ENCODE assay signal across 1 cellular context in genomic region chr1:227234998-227235405, GRCh38.
TF ChIP-seq lines count a peak whose summit lies in the region.

No MANE protein-coding gene starts in this region.

TF ChIP-seq in K562, 482 proteins besides CTCF, POLR2A, EP300 and RAD21 (continued from another document and continues in another):
- TF ChIP-seq, protein P1, sequence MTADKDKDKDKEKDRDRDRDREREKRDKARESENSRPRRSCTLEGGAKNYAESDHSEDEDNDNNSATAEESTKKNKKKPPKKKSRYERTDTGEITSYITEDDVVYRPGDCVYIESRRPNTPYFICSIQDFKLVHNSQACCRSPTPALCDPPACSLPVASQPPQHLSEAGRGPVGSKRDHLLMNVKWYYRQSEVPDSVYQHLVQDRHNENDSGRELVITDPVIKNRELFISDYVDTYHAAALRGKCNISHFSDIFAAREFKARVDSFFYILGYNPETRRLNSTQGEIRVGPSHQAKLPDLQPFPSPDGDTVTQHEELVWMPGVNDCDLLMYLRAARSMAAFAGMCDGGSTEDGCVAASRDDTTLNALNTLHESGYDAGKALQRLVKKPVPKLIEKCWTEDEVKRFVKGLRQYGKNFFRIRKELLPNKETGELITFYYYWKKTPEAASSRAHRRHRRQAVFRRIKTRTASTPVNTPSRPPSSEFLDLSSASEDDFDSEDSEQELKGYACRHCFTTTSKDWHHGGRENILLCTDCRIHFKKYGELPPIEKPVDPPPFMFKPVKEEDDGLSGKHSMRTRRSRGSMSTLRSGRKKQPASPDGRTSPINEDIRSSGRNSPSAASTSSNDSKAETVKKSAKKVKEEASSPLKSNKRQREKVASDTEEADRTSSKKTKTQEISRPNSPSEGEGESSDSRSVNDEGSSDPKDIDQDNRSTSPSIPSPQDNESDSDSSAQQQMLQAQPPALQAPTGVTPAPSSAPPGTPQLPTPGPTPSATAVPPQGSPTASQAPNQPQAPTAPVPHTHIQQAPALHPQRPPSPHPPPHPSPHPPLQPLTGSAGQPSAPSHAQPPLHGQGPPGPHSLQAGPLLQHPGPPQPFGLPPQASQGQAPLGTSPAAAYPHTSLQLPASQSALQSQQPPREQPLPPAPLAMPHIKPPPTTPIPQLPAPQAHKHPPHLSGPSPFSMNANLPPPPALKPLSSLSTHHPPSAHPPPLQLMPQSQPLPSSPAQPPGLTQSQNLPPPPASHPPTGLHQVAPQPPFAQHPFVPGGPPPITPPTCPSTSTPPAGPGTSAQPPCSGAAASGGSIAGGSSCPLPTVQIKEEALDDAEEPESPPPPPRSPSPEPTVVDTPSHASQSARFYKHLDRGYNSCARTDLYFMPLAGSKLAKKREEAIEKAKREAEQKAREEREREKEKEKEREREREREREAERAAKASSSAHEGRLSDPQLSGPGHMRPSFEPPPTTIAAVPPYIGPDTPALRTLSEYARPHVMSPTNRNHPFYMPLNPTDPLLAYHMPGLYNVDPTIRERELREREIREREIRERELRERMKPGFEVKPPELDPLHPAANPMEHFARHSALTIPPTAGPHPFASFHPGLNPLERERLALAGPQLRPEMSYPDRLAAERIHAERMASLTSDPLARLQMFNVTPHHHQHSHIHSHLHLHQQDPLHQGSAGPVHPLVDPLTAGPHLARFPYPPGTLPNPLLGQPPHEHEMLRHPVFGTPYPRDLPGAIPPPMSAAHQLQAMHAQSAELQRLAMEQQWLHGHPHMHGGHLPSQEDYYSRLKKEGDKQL (CRISPR knock-in tag; IDR thresholded peaks at IDR 0.05; ENCODE audit: borderline replicate concordance) = no peak
- TF ChIP-seq WHSC1 (IDR thresholded peaks at IDR 0.05; ENCODE audit: low read length) = no peak
- TF ChIP-seq SMAD1 (IDR thresholded peaks at IDR 0.05; ENCODE audit: low read depth, low read length, partially characterized antibody) = no peak
- TF ChIP-seq IRF1 (CRISPR knock-in tag; IDR thresholded peaks at IDR 0.05; ENCODE audit: borderline replicate concordance) = no peak
- TF ChIP-seq ZNF551 (CRISPR knock-in tag; IDR thresholded peaks at IDR 0.05) = no peak
- TF ChIP-seq ZMIZ1 (IDR thresholded peaks at IDR 0.05; ENCODE audit: low read depth in 2 of 2, low read length in 2 of 2) = peak in 1 of 2 experiments; percentile 59; a peak in 1 of 4 replicates
- TF ChIP-seq POLR2AphosphoS2 (IDR thresholded peaks at IDR 0.05; ENCODE audit: low read length) = no peak
- no peak for TF ChIP-seq GATAD2B (IDR thresholded peaks at IDR 0.05; ENCODE audit: borderline replicate concordance)
- no peak for TF ChIP-seq ZNF444 (CRISPR knock-in tag; IDR thresholded peaks at IDR 0.05)
- no peak for TF ChIP-seq NFE2L1 (tag; IDR thresholded peaks at IDR 0.05; ENCODE audit: borderline replicate concordance, low read depth)
- TF ChIP-seq, protein P2, sequence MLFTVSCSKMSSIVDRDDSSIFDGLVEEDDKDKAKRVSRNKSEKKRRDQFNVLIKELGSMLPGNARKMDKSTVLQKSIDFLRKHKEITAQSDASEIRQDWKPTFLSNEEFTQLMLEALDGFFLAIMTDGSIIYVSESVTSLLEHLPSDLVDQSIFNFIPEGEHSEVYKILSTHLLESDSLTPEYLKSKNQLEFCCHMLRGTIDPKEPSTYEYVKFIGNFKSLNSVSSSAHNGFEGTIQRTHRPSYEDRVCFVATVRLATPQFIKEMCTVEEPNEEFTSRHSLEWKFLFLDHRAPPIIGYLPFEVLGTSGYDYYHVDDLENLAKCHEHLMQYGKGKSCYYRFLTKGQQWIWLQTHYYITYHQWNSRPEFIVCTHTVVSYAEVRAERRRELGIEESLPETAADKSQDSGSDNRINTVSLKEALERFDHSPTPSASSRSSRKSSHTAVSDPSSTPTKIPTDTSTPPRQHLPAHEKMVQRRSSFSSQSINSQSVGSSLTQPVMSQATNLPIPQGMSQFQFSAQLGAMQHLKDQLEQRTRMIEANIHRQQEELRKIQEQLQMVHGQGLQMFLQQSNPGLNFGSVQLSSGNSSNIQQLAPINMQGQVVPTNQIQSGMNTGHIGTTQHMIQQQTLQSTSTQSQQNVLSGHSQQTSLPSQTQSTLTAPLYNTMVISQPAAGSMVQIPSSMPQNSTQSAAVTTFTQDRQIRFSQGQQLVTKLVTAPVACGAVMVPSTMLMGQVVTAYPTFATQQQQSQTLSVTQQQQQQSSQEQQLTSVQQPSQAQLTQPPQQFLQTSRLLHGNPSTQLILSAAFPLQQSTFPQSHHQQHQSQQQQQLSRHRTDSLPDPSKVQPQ (CRISPR knock-in tag; IDR thresholded peaks at IDR 0.05; ENCODE audit: borderline replicate concordance) = no peak
- TF ChIP-seq MED1 (CRISPR knock-in tag; IDR thresholded peaks at IDR 0.05; ENCODE audit: borderline replicate concordance) = no peak
- TF ChIP-seq, protein P3, sequence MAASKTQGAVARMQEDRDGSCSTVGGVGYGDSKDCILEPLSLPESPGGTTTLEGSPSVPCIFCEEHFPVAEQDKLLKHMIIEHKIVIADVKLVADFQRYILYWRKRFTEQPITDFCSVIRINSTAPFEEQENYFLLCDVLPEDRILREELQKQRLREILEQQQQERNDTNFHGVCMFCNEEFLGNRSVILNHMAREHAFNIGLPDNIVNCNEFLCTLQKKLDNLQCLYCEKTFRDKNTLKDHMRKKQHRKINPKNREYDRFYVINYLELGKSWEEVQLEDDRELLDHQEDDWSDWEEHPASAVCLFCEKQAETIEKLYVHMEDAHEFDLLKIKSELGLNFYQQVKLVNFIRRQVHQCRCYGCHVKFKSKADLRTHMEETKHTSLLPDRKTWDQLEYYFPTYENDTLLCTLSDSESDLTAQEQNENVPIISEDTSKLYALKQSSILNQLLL (CRISPR knock-in tag; IDR thresholded peaks at IDR 0.05; ENCODE audit: borderline replicate concordance) = no peak
- TF ChIP-seq PHF8 (IDR thresholded peaks at IDR 0.05; ENCODE audit: borderline replicate concordance, low read length) = no peak
- TF ChIP-seq ZNF76 (CRISPR knock-in tag; IDR thresholded peaks at IDR 0.05; ENCODE audit: borderline replicate concordance) = no peak
- TF ChIP-seq ZBTB1 (CRISPR knock-in tag; IDR thresholded peaks at IDR 0.05; ENCODE audit: borderline replicate concordance, low read depth) = no peak
- TF ChIP-seq CBFA2T2 (conservative IDR thresholded peaks at IDR 0.05) = no peak
- peak; percentile 85 for TF ChIP-seq HDAC2 (IDR thresholded peaks at IDR 0.05)
- peak in 1 of 2 experiments; percentile 39; a peak in 1 of 4 replicates for TF ChIP-seq MAZ (CRISPR knock-in tag; conservative IDR thresholded peaks at IDR 0.05 in 1 of 2, IDR thresholded peaks at IDR 0.05 in 1 of 2)
- TF ChIP-seq, protein P4, sequence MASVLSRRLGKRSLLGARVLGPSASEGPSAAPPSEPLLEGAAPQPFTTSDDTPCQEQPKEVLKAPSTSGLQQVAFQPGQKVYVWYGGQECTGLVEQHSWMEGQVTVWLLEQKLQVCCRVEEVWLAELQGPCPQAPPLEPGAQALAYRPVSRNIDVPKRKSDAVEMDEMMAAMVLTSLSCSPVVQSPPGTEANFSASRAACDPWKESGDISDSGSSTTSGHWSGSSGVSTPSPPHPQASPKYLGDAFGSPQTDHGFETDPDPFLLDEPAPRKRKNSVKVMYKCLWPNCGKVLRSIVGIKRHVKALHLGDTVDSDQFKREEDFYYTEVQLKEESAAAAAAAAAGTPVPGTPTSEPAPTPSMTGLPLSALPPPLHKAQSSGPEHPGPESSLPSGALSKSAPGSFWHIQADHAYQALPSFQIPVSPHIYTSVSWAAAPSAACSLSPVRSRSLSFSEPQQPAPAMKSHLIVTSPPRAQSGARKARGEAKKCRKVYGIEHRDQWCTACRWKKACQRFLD (CRISPR knock-in tag; IDR thresholded peaks at IDR 0.05) = no peak
- no peak for TF ChIP-seq PML (IDR thresholded peaks at IDR 0.05; ENCODE audit: low read length)
- TF ChIP-seq, protein P5, sequence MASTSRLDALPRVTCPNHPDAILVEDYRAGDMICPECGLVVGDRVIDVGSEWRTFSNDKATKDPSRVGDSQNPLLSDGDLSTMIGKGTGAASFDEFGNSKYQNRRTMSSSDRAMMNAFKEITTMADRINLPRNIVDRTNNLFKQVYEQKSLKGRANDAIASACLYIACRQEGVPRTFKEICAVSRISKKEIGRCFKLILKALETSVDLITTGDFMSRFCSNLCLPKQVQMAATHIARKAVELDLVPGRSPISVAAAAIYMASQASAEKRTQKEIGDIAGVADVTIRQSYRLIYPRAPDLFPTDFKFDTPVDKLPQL (IDR thresholded peaks at IDR 0.05; ENCODE audit: extremely low read depth, insufficient read length) = no peak
- TF ChIP-seq ZFP36 (IDR thresholded peaks at IDR 0.05; ENCODE audit: low read depth, low read length, partially characterized antibody) = no peak
- TF ChIP-seq ZNF280B (CRISPR knock-in tag; IDR thresholded peaks at IDR 0.05) = no peak
- no peak for TF ChIP-seq DNMT1 (IDR thresholded peaks at IDR 0.05)
- TF ChIP-seq TCF7L2 (IDR thresholded peaks at IDR 0.05; ENCODE audit: low read depth, low read length) = no peak
- TF ChIP-seq ZFP30 (CRISPR knock-in tag; IDR thresholded peaks at IDR 0.05; ENCODE audit: borderline replicate concordance) = no peak
- peak; percentile 77 to 89 for TF ChIP-seq KDM1A (IDR thresholded peaks at IDR 0.05)
- TF ChIP-seq SUPT5H (IDR thresholded peaks at IDR 0.05) = no peak
- no peak for TF ChIP-seq ZNF239 (CRISPR knock-in tag; IDR thresholded peaks at IDR 0.05)
- TF ChIP-seq CBX3 (IDR thresholded peaks at IDR 0.05; ENCODE audit: borderline replicate concordance in 1 of 2, low read length in 2 of 2) = 0 out of 3 replicates have a peak, but pooled peaks of 1 of the 2 experiments have one; percentile 64
- no peak for TF ChIP-seq ZNF586 (CRISPR knock-in tag; conservative IDR thresholded peaks at IDR 0.05)
- no peak for TF ChIP-seq ZNF134 (CRISPR knock-in tag; conservative IDR thresholded peaks at IDR 0.05)
- TF ChIP-seq FOXJ2 (tag; IDR thresholded peaks at IDR 0.05) = peak; percentile 59; the same call in 1 of the 2 replicates
- TF ChIP-seq, protein P6, sequence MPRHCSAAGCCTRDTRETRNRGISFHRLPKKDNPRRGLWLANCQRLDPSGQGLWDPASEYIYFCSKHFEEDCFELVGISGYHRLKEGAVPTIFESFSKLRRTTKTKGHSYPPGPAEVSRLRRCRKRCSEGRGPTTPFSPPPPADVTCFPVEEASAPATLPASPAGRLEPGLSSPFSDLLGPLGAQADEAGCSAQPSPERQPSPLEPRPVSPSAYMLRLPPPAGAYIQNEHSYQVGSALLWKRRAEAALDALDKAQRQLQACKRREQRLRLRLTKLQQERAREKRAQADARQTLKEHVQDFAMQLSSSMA (CRISPR knock-in tag; IDR thresholded peaks at IDR 0.05) = no peak
- TF ChIP-seq ZKSCAN8 (CRISPR knock-in tag; IDR thresholded peaks at IDR 0.05) = no peak
- TF ChIP-seq, protein P7, sequence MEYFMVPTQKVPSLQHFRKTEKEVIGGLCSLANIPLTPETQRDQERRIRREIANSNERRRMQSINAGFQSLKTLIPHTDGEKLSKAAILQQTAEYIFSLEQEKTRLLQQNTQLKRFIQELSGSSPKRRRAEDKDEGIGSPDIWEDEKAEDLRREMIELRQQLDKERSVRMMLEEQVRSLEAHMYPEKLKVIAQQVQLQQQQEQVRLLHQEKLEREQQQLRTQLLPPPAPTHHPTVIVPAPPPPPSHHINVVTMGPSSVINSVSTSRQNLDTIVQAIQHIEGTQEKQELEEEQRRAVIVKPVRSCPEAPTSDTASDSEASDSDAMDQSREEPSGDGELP (CRISPR knock-in tag; IDR thresholded peaks at IDR 0.05; ENCODE audit: borderline replicate concordance) = peak; percentile 27; the same call in 1 of the 2 replicates
- peak; percentile 54; the same call in 1 of the 2 replicates for TF ChIP-seq KLF16 (IDR thresholded peaks at IDR 0.05)
- no peak for TF ChIP-seq ZNF75A (CRISPR knock-in tag; IDR thresholded peaks at IDR 0.05)
- TF ChIP-seq HDAC6 (IDR thresholded peaks at IDR 0.05; ENCODE audit: low read depth, low read length) = no peak
- no peak for TF ChIP-seq ZBTB12 (CRISPR knock-in tag; IDR thresholded peaks at IDR 0.05)
